Comparison of ENCODE assay signal across 19 cellular contexts in the genomic region with DNA sequence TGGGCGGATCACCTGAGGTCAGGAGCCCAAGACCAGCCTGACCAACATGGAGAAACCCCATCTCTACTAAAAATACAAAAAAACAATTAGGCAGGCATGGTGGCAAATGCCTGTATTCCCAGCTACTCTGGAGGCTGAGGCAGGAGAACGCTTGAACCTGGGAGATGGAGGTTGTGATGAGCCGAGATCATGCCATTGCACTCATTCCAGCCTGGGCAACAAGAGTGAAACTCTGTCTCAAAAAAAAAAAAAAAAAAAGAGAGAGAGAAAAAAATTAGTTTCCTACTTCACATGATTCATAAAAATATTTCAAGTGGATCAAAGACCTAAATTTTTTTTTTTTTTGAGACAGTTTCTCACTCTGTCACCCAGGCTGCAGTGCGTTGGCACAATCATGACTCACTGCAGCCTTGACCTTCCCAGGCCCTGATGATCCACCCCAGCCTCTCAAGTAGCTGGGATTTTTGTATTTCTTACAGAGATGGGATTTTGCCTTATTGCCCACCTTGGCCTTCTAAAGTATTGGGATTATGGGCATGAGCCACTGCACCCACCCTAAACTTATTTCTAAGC.
DNase-seq lines count a peak whose midpoint lies in the region; ATAC-seq and TF ChIP-seq lines count a peak whose summit lies in the region.
"Had no signal": no experiment of that assay in that cellular context is flagged by ENCODE, and none has a peak within 500 bp of the region (broad histone marks: within the 10 kb centered on the region; RNA-seq: fewer than 3 reads in every experiment).

No MANE protein-coding gene starts in this region.

- H3K9me3 Mint-ChIP-seq in stimulated activated naive CD8-positive, alpha-beta T cell treated with anti-CD3 and anti-CD28 coated beads, Interleukin-15, amount 100 ng/mL, for 72 hours, result no peaks in the 10 kb centered on the region
- H3K9me3 Mint-ChIP-seq: central memory CD8-positive, alpha-beta T cell; natural killer cell had no signal

- no peak overlapping the region for H3K4me3 Mint-ChIP-seq in stimulated activated naive CD8-positive, alpha-beta T cell treated with anti-CD3 and anti-CD28 coated beads, Interleukin-15, amount 100 ng/mL, for 72 hours
- H3K4me3 Mint-ChIP-seq: activated naive CD8-positive, alpha-beta T cell; central memory CD8-positive, alpha-beta T cell; natural killer cell had no signal

- H3K4me1 Mint-ChIP-seq in stimulated activated naive CD8-positive, alpha-beta T cell treated with anti-CD3 and anti-CD28 coated beads, Interleukin-15, amount 100 ng/mL, for 72 hours, result no peaks in the 10 kb centered on the region
- H3K4me1 Mint-ChIP-seq: central memory CD8-positive, alpha-beta T cell; natural killer cell had no signal

- no peak overlapping the region for H3K4me3 ChIP-seq in choroid plexus epithelial cell (ENCODE audit: low read depth, low read length)
- H3K4me3 ChIP-seq: esophagus muscularis mucosa, HAP-1 had no signal

- no peak for DNase-seq in stimulated activated naive CD8-positive, alpha-beta T cell treated with anti-CD3 and anti-CD28 coated beads, Interleukin-15, Interleukin-2, amounts not matched to agents 100 U/mL and 50 U/mL, for 24 hours
- no peak for DNase-seq in stimulated activated naive CD8-positive, alpha-beta T cell treated with anti-CD3 and anti-CD28 coated beads, Interleukin-15, amount 100 ng/mL, for 72 hours
- DNase-seq in RKO (ENCODE audit: low spot score) (peak; percentile 77), choroid plexus epithelial cell (ENCODE audit: low read depth) (peak; percentile 19), SKM-1 treated with dmso at 0.1 percent for 144 hours (lab: John Stamatoyannopoulos, UW; ENCODE audit: unreplicated experiment) (no peak), DMS153 treated with DMSO at 0.1 percent for 48 hours (lab: John Stamatoyannopoulos, UW; ENCODE audit: unreplicated experiment) (no peak), NCI-H82 (lab: John Stamatoyannopoulos, UW) (no peak)
- DNase-seq: effector CD4-positive, alpha-beta T cell; mesendoderm; natural killer cell; NCI-H1436 treated with DMSO at 0.1 percent for 48 hours; posterior cingulate gyrus; stimulated activated CD4-positive, alpha-beta T cell treated with anti-CD3 and anti-CD28 coated beads, Interleukin-4, amount 100 ng/mL, for 1 hour; SW 1271 had no signal

- peak overlapping the region in 1 of 2 donors; percentile 63 for H3K27ac Mint-ChIP-seq in stimulated activated naive CD8-positive, alpha-beta T cell treated with anti-CD3 and anti-CD28 coated beads, Interleukin-15, amount 100 ng/mL, for 72 hours
- H3K27ac Mint-ChIP-seq: activated naive CD8-positive, alpha-beta T cell; natural killer cell had no signal

- no peaks in the 10 kb centered on the region for H3K27me3 Mint-ChIP-seq in stimulated activated naive CD8-positive, alpha-beta T cell treated with anti-CD3 and anti-CD28 coated beads, Interleukin-15, amount 100 ng/mL, for 72 hours
- H3K27me3 Mint-ChIP-seq: activated naive CD8-positive, alpha-beta T cell; central memory CD8-positive, alpha-beta T cell had no signal

- no peak for TF ChIP-seq CTCF in choroid plexus epithelial cell (conservative IDR thresholded peaks at IDR 0.05; ENCODE audit: low read depth, low read length)

- ATAC-seq in stimulated activated naive CD8-positive, alpha-beta T cell treated with anti-CD3 and anti-CD28 coated beads, Interleukin-15, Interleukin-2, amounts not matched to agents 100 U/mL and 50 U/mL, for 24 hours, result peak; percentile 75
- no peak for ATAC-seq in stimulated activated naive CD8-positive, alpha-beta T cell treated with anti-CD3 and anti-CD28 coated beads, Interleukin-15, amount 100 ng/mL, for 72 hours
- no peak for ATAC-seq in HG02840 (IDR thresholded peaks at IDR 0.05; ENCODE audit: low FRiP score, unreplicated experiment)
- ATAC-seq: natural killer cell had no signal

Comparison
In these comparisons a context has a peak if more than half of its experiments do, and no peak if none do; other contexts are left out.
1. DNase-seq: peak in RKO (single experiment) and choroid plexus epithelial cell (single experiment); none in stimulated activated naive CD8-positive, alpha-beta T cell treated with anti-CD3 and anti-CD28 coated beads, Interleukin-15, Interleukin-2, amounts not matched to agents 100 U/mL and 50 U/mL, for 24 hours (single experiment), stimulated activated naive CD8-positive, alpha-beta T cell treated with anti-CD3 and anti-CD28 coated beads, Interleukin-15, amount 100 ng/mL, for 72 hours (0 of 2), SKM-1 treated with dmso at 0.1 percent for 144 hours (single experiment), DMS153 treated with DMSO at 0.1 percent for 48 hours (single experiment) and NCI-H82 (single experiment).